In the genomic region with DNA sequence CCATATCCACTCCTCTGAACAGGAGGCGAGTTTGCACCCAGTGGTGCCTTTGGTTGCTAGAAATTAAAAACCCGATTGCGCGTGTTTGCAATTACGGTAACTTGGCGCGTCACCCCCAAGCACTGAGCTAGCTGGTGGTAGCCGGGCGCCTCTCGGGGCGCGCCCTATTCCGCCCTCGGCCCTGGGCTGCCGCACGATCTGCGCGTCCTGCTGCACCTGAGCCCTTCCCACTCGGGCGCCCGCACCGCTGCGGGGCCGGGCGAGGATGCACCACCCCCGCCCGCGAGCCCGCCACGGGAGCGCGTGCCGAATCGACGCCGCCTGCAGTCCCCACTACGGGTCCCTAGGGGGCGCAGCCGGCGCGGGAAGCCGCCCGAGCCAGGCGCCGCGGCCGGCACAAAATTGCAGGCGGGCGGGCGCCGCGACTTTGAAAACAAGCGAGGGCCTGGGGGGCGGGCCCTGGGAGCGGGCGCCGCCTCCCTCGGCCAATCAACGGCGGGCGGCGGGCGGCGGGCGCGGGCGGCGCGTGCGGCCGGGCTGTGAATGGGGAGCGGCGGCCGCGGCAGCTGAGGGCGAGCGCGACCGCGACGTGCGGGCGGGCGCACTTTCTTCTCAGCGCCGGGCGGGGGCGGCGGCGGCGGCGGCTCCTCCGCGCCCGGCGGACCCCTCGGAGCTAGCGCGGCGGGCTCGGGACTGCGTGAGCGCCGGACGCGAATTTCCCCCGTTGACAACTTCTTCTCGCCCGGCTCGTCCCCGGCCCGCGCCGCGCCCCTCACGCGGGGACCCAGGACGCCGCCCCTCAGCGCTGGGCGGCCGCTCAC, we compare ENCODE assay signal across 8 cellular contexts. TPM values are rescaled to one million over a fixed set of nuclear protein-coding genes. Genes with fewer than 3 reads are reported as not detected.
A peak's percentile ranks its signal among the peaks of the same experiment; 100 is the strongest.
DNase-seq lines count a peak whose midpoint lies in the region; ATAC-seq and TF ChIP-seq lines count a peak whose summit lies in the region.

TSS of gene SDK1 (plus strand) at position 602 of the 821 bp plus-strand sequence. CDS start 335 bp downstream, outside the sequence.

- TF ChIP-seq CTCF in DOHH2 (IDR thresholded peaks at IDR 0.05; ENCODE audit: low read depth, low read length, poor library complexity, severe bottlenecking) (peak; percentile 50), parathyroid adenoma (IDR thresholded peaks at IDR 0.05) (peak; percentile 92), thyroid gland (IDR thresholded peaks at IDR 0.05) (peak in 5 of 6 experiments; percentile 59 to 100 (median 96))

- WGBS in thyroid gland, 2 donors = 0 to 1% methylated on average over 5 to 22 of the region's 122 CpGs

- no peaks in the 10 kb centered on the region for H3K36me3 Mint-ChIP-seq in activated naive CD8-positive, alpha-beta T cell

- H3K4me2 ChIP-seq in DOHH2 (ENCODE audit: low read length) = 0 out of 2 replicates have a peak within 1 kb of the TSS, but pooled peaks have one; percentile 14
- peak within 1 kb of the TSS; percentile 80 for H3K4me2 ChIP-seq in parathyroid adenoma (ENCODE audit: low read length)

- H3K9me2 ChIP-seq in DOHH2 (replicated peaks; ENCODE audit: control insufficient read depth, low read length) = no peaks in the 10 kb centered on the region

- H3K27ac ChIP-seq in DOHH2 (ENCODE audit: low read depth, low read length) = no peak within 1 kb of the TSS
- H3K27ac ChIP-seq in SJSA1 = no peak within 1 kb of the TSS
- H3K27ac ChIP-seq in parathyroid adenoma = peak within 1 kb of the TSS; percentile 31
- no peak within 1 kb of the TSS for H3K27ac ChIP-seq in thyroid gland

- no peaks in the 10 kb centered on the region for H4K20me1 ChIP-seq in DOHH2 (ENCODE audit: control insufficient read depth, insufficient read depth, low read depth, low read length)

- peak in 1 of 2 donors; percentile 66 for TF ChIP-seq POLR2A in thyroid gland (IDR thresholded peaks at IDR 0.05)

- H3K27me3 Mint-ChIP-seq in activated naive CD8-positive, alpha-beta T cell = peaks cover 3% of the 10 kb centered on the region

- H3K4me3 ChIP-seq in DOHH2 (ENCODE audit: low read length) (no peak within 1 kb of the TSS), MG63 (peak within 1 kb of the TSS; percentile 44), SJSA1 (peak within 1 kb of the TSS; percentile 87), parathyroid adenoma (ENCODE audit: low read depth, low read length) (peak within 1 kb of the TSS; percentile 48), thyroid gland (replicated peaks in 1 of 3) (peak within 1 kb of the TSS in 2 of 3 donors; percentile 34 to 35)

- H3K4me1 ChIP-seq in DOHH2 (ENCODE audit: control insufficient read depth, low read length) (peaks cover 8% of the 10 kb centered on the region), SJSA1 (replicated peaks) (peaks cover 13% of the 10 kb centered on the region), parathyroid adenoma (peaks cover 6% of the 10 kb centered on the region), thyroid gland (peaks cover 6 to 7% of the 10 kb centered on the region in 2 donors)

- peak within 1 kb of the TSS; percentile 84 for H3K4me3 Mint-ChIP-seq in activated naive CD8-positive, alpha-beta T cell

- H3K9me3 ChIP-seq in DOHH2 (ENCODE audit: control insufficient read depth, insufficient read depth, low read length) = peaks cover 21% of the 10 kb centered on the region
- no peaks in the 10 kb centered on the region for H3K9me3 ChIP-seq in MG63
- H3K9me3 ChIP-seq in SJSA1 (replicated peaks) = no peaks in the 10 kb centered on the region
- no peaks in the 10 kb centered on the region for H3K9me3 ChIP-seq in parathyroid adenoma (ENCODE audit: control insufficient read depth, low read length)
- no peaks in the 10 kb centered on the region for H3K9me3 ChIP-seq in thyroid gland

- H3F3A ChIP-seq in DOHH2 (ENCODE audit: control insufficient read depth, insufficient read depth) = peaks cover 6% of the 10 kb centered on the region

- no peak within 1 kb of the TSS for H3K27ac Mint-ChIP-seq in activated naive CD8-positive, alpha-beta T cell

- no peak within 1 kb of the TSS for H3K9ac ChIP-seq in parathyroid adenoma

- peaks cover 9% of the 10 kb centered on the region for H3K4me1 Mint-ChIP-seq in activated naive CD8-positive, alpha-beta T cell (ENCODE audit: low read depth)

- H3K9me3 Mint-ChIP-seq in activated naive CD8-positive, alpha-beta T cell (ENCODE audit: low read depth) = no peaks in the 10 kb centered on the region

- intact Hi-C loops in Right ventricle myocardium inferior (cut with DNase I) = loop anchor here (5.0 kb wide), 3 partner anchors 84 to 596 kb away; no protein-coding TSS in a partner anchor
- intact Hi-C loops in thyroid gland (cut with DNase I) = no loop called here

- peak; percentile 97 for ATAC-seq in Right ventricle myocardium inferior

- H3K27me3 ChIP-seq in DOHH2 (ENCODE audit: control insufficient read depth, low read length) (no peaks in the 10 kb centered on the region), MG63 (peaks cover 24% of the 10 kb centered on the region), SJSA1 (replicated peaks) (peaks cover 12% of the 10 kb centered on the region; the same call in 1 of the 2 replicates), parathyroid adenoma (ENCODE audit: control insufficient read depth, insufficient read depth, low read length) (no peaks in the 10 kb centered on the region), thyroid gland (no peaks in the 10 kb centered on the region)

- H3K79me2 ChIP-seq in DOHH2 (ENCODE audit: control insufficient read depth, low read length) (no peaks in the 10 kb centered on the region), parathyroid adenoma (no peaks in the 10 kb centered on the region)

- no peaks in the 10 kb centered on the region for H3K36me3 ChIP-seq in DOHH2 (ENCODE audit: control insufficient read depth, low read length)
- no peaks in the 10 kb centered on the region for H3K36me3 ChIP-seq in MG63
- H3K36me3 ChIP-seq in SJSA1 = no peaks in the 10 kb centered on the region
- H3K36me3 ChIP-seq in parathyroid adenoma (ENCODE audit: control insufficient read depth, insufficient read depth, low read length) = no peaks in the 10 kb centered on the region
- H3K36me3 ChIP-seq in thyroid gland = no peaks in the 10 kb centered on the region

- H2AFZ ChIP-seq in parathyroid adenoma = peak within 1 kb of the TSS; percentile 86

- peak; percentile 75 for DNase-seq in GOT3 (lab: John Stamatoyannopoulos, UW)
- peak; percentile 92 for DNase-seq in MG63
- peak; percentile 87 to 91 for DNase-seq in SJSA1 (ENCODE audit: low read depth in 1 of 2, low spot score in 2 of 2)
- DNase-seq in Right ventricle myocardium inferior (ENCODE audit: missing footprints) = peak; percentile 96
- peak; percentile 90 to 95 for DNase-seq in thyroid gland

RNA-seq across cellular contexts. Expression of gene SDK1, which starts in this region (rescaled TPM):
- total RNA-seq in MG63 (2014; rRNA removed; shearing (Covaris generic); ENCODE audit: low replicate concordance) = 1.1 TPM in 1 of 2 replicates, not detected in the other
- 8.7 and 33.8 TPM in 2 replicates for total RNA-seq in SJSA1 (2014; rRNA removed; shearing (Covaris generic))
- total RNA-seq in Right ventricle myocardium inferior (2.3 TPM), thyroid gland (1 to 10 TPM; 1.3 to 5.0 (median 2.0) TPM)
